ENCODE assay signal across 9 cellular contexts in genomic region chr11:19714093-19714386, GRCh38. TPM values are rescaled to one million over a fixed set of nuclear protein-coding genes. Genes with fewer than 3 reads are reported as not detected.
DNase-seq lines count a peak whose midpoint lies in the region; TF ChIP-seq lines count a peak whose summit lies in the region.
"Had no signal": no experiment of that assay in that cellular context is flagged by ENCODE, and none has a peak within 500 bp of the region (broad histone marks: within the 10 kb centered on the region; RNA-seq: fewer than 3 reads in every experiment).

No MANE protein-coding gene starts in this region.

- H3K4me1 ChIP-seq in iPS-15b (ENCODE audit: control insufficient read depth, insufficient read depth, low read length) (peaks cover 9% of the 10 kb centered on the region), subcutaneous abdominal adipose tissue (ENCODE audit: control insufficient read depth in 5 of 5, insufficient read depth in 5 of 5, low read length in 5 of 5) (peaks cover 4 to 39% (median 31%) of the 10 kb centered on the region in 5 donors), adrenal gland (replicated peaks in 1 of 2) (peaks cover 17 to 18% of the 10 kb centered on the region in 2 donors), SJCRH30 (peaks cover 31% of the 10 kb centered on the region)

- DNase-seq in DMS 273 (lab: John Stamatoyannopoulos, UW; ENCODE audit: unreplicated experiment) (peak; percentile 54), DMS 273 treated with DMSO at 0.1 percent for 48 hours (lab: John Stamatoyannopoulos, UW) (no peak), adrenal gland (no peak), SJCRH30 (no peak), ecto neural progenitor cell (ENCODE audit: low spot score) (no peak)
- DNase-seq in activated T-helper 1 cell treated with anti-CD3 and anti-CD28 coated beads, Interleukin-12 subunit alpha, Interleukin-12 subunit beta, Interleukin-2, Interleukin-4 antibody, amounts not matched to agents 30 ng/mL and 10 ng/mL and 1 ng/mL, durations not matched to agents 14 hours and 24 hours and 36 hours (ENCODE audit: low spot score), result no peak

- H3K9me3 Mint-ChIP-seq in activated T-helper 1 cell treated with anti-CD3 and anti-CD28 coated beads, Interleukin-12 subunit alpha, Interleukin-12 subunit beta, Interleukin-2, Interleukin-4 antibody, amounts not matched to agents 30 ng/mL and 10 ng/mL and 1 ng/mL, durations not matched to agents 14 hours and 24 hours and 36 hours, result no peaks in the 10 kb centered on the region

- peaks cover 17% of the 10 kb centered on the region for H3K4me1 Mint-ChIP-seq in activated T-helper 1 cell treated with anti-CD3 and anti-CD28 coated beads, Interleukin-12 subunit alpha, Interleukin-12 subunit beta, Interleukin-2, Interleukin-4 antibody, amounts not matched to agents 30 ng/mL and 10 ng/mL and 1 ng/mL, durations not matched to agents 14 hours and 24 hours and 36 hours (ENCODE audit: low read depth)

- peak overlapping the region; percentile 75 for H3K4me3 Mint-ChIP-seq in activated T-helper 1 cell treated with anti-CD3 and anti-CD28 coated beads, Interleukin-12 subunit alpha, Interleukin-12 subunit beta, Interleukin-2, Interleukin-4 antibody, amounts not matched to agents 30 ng/mL and 10 ng/mL and 1 ng/mL, durations not matched to agents 14 hours and 24 hours and 36 hours

- H3K27me3 ChIP-seq in iPS-15b (ENCODE audit: control insufficient read depth, insufficient read depth, low read length), result peaks cover 50% of the 10 kb centered on the region
- peaks cover 0 to 21% (median 13%) of the 10 kb centered on the region in 5 donors for H3K27me3 ChIP-seq in subcutaneous abdominal adipose tissue (ENCODE audit: control insufficient read depth in 5 of 5, insufficient read depth in 4 of 5, low read length in 5 of 5)
- peaks cover 3% of the 10 kb centered on the region for H3K27me3 ChIP-seq in adrenal gland
- no peaks in the 10 kb centered on the region for H3K27me3 ChIP-seq in SJCRH30

- H3K36me3 ChIP-seq in iPS-15b (ENCODE audit: control insufficient read depth, insufficient read depth, low read length), result no peaks in the 10 kb centered on the region
- no peaks in the 10 kb centered on the region for H3K36me3 ChIP-seq in subcutaneous abdominal adipose tissue (ENCODE audit: control insufficient read depth in 5 of 5, insufficient read depth in 5 of 5, low read length in 5 of 5)
- H3K36me3 ChIP-seq in adrenal gland (replicated peaks in 1 of 2), result no peaks in the 10 kb centered on the region
- no peaks in the 10 kb centered on the region for H3K36me3 ChIP-seq in SJCRH30

- H3K4me3 ChIP-seq in iPS-15b (ENCODE audit: low read depth, low read length) (peak overlapping the region; percentile 79), subcutaneous abdominal adipose tissue (ENCODE audit: low read depth in 1 of 5, low read length in 5 of 5) (peak overlapping the region; percentile 62 to 79 (median 68)), adrenal gland (peak overlapping the region in 1 of 4 donors; percentile 50), SJCRH30 (no peak overlapping the region)

- 3 to 10% (median 8%) methylated on average over 2 to 17 of the region's 17 CpGs for WGBS in adrenal gland, 4 donors

- H3K9ac ChIP-seq in iPS-15b (ENCODE audit: low read depth, low read length) (no peak overlapping the region), subcutaneous abdominal adipose tissue (ENCODE audit: low read length in 5 of 5) (peak overlapping the region in 1 of 5 donors; percentile 47)

- TF ChIP-seq POLR2A in adrenal gland (IDR thresholded peaks at IDR 0.05), result no peak

- H3K27ac ChIP-seq in subcutaneous abdominal adipose tissue (ENCODE audit: low read depth, low read length) (no peak overlapping the region), adrenal gland (peak overlapping the region in 2 of 5 donors; percentile 54 to 57), SJCRH30 (no peak overlapping the region)
- H3K27ac ChIP-seq: 22Rv1 had no signal

- H3K9me3 ChIP-seq in iPS-15b (ENCODE audit: control insufficient read depth, insufficient read depth, low read length) (no peaks in the 10 kb centered on the region), subcutaneous abdominal adipose tissue (ENCODE audit: control insufficient read depth in 5 of 5, low read length in 5 of 5) (no peaks in the 10 kb centered on the region), adrenal gland (replicated peaks in 1 of 3) (no peaks in the 10 kb centered on the region), SJCRH30 (replicated peaks) (no peaks in the 10 kb centered on the region)

- intact Hi-C loops in activated T-helper 1 cell treated with anti-CD3 and anti-CD28 coated beads, Interleukin-12 subunit alpha, Interleukin-12 subunit beta, Interleukin-2, Interleukin-4 antibody, amounts not matched to agents 30 ng/mL and 10 ng/mL and 1 ng/mL, durations not matched to agents 14 hours and 24 hours and 36 hours (cut with micrococcal nuclease), result loop anchor here (10.0 kb wide), 1 partner anchor 651 kb away; the partner anchor contains the start of gene HTATIP2
- intact Hi-C loops in adrenal gland (cut with DNase I), result no loop called here

- no peaks in the 10 kb centered on the region for H3K36me3 Mint-ChIP-seq in activated T-helper 1 cell treated with anti-CD3 and anti-CD28 coated beads, Interleukin-12 subunit alpha, Interleukin-12 subunit beta, Interleukin-2, Interleukin-4 antibody, amounts not matched to agents 30 ng/mL and 10 ng/mL and 1 ng/mL, durations not matched to agents 14 hours and 24 hours and 36 hours (ENCODE audit: low read depth)

- no peak for TF ChIP-seq CTCF in adrenal gland (IDR thresholded peaks at IDR 0.05)

- H3K27me3 Mint-ChIP-seq in activated T-helper 1 cell treated with anti-CD3 and anti-CD28 coated beads, Interleukin-12 subunit alpha, Interleukin-12 subunit beta, Interleukin-2, Interleukin-4 antibody, amounts not matched to agents 30 ng/mL and 10 ng/mL and 1 ng/mL, durations not matched to agents 14 hours and 24 hours and 36 hours (ENCODE audit: insufficient read depth), result peaks cover 70% of the 10 kb centered on the region

- peak overlapping the region; percentile 59 for H3K27ac Mint-ChIP-seq in activated T-helper 1 cell treated with anti-CD3 and anti-CD28 coated beads, Interleukin-12 subunit alpha, Interleukin-12 subunit beta, Interleukin-2, Interleukin-4 antibody, amounts not matched to agents 30 ng/mL and 10 ng/mL and 1 ng/mL, durations not matched to agents 14 hours and 24 hours and 36 hours

RNA-seq across cellular contexts. Expression of gene NAV2, which starts 1.4 kb away (rescaled TPM):
- total RNA-seq in activated T-helper 1 cell treated with anti-CD3 and anti-CD28 coated beads, Interleukin-12 subunit alpha, Interleukin-12 subunit beta, Interleukin-2, Interleukin-4 antibody, amounts not matched to agents 30 ng/mL and 10 ng/mL and 1 ng/mL, durations not matched to agents 14 hours and 24 hours and 36 hours, result 0.12 and 0.34 TPM in 2 replicates
- 1 to 10 TPM; 2.1 to 7.9 (median 6.1) TPM for total RNA-seq in adrenal gland
- polyA plus RNA-seq in adrenal gland, result 1 to 10 TPM; 1.6 to 5.1 (median 1.7) TPM
- total RNA-seq in SJCRH30 (2014; rRNA removed; shearing (Covaris generic)), result 66.3 and 73.1 TPM in 2 replicates
